26 cellular contexts compared by ENCODE assay signal in genomic region chr4:1402021-1402515, GRCh38. TPM values are rescaled to one million over a fixed set of nuclear protein-coding genes. Genes with fewer than 3 reads are reported as not detected.
A peak's percentile ranks its signal among the peaks of the same experiment; 100 is the strongest.
DNase-seq lines count a peak whose midpoint lies in the region; ATAC-seq and TF ChIP-seq lines count a peak whose summit lies in the region.
"Had no signal": no experiment of that assay in that cellular context is flagged by ENCODE, and none has a peak within 500 bp of the region (broad histone marks: within the 10 kb centered on the region; RNA-seq: fewer than 3 reads in every experiment).

No MANE protein-coding gene starts in this region.

- peaks cover 79% of the 10 kb centered on the region for H3K27me3 ChIP-seq in WERI-Rb-1 (ENCODE audit: insufficient read depth, low read depth, severe bottlenecking)
- H3K27me3 ChIP-seq: BLaER1 had no signal

- no peak overlapping the region for H3K27ac Mint-ChIP-seq in activated CD8-positive, alpha-beta memory T cell treated with anti-CD3 and anti-CD28 coated beads, Interleukin-2, amount 10 ng/mL, durations not matched to agents 7 days and 5 days
- H3K27ac Mint-ChIP-seq: activated CD8-positive, alpha-beta T cell treated with anti-CD3 and anti-CD28 coated beads for 36 hours; activated T-helper 17 cell treated with anti-CD3 and anti-CD28 coated beads, Interleukin-2, amount 50 U/mL, for 72 hours; naive thymus-derived CD8-positive, alpha-beta T cell; WTC11 had no signal

- no peaks in the 10 kb centered on the region for H3K36me3 ChIP-seq in WERI-Rb-1
- H3K36me3 ChIP-seq: BLaER1, breast epithelium, ovary had no signal

- CTCF ChIA-PET in activated CD8-positive, alpha-beta memory T cell treated with anti-CD3 and anti-CD28 coated beads, Interleukin-2, amount 10 ng/mL, durations not matched to agents 7 days and 5 days (lab: Charles Lee), result no interaction called here

- no peak for ATAC-seq in activated CD8-positive, alpha-beta memory T cell treated with anti-CD3 and anti-CD28 coated beads, Interleukin-2, amount 10 ng/mL, durations not matched to agents 7 days and 5 days
- ATAC-seq in HG02763 (IDR thresholded peaks at IDR 0.05; ENCODE audit: unreplicated experiment), result no peak
- ATAC-seq: activated T-helper 17 cell treated with anti-CD3 and anti-CD28 coated beads, Interleukin-2, amount 50 U/mL, for 72 hours; naive thymus-derived CD8-positive, alpha-beta T cell; right cardiac atrium; WTC11 had no signal

- no peaks in the 10 kb centered on the region for H3K4me1 Mint-ChIP-seq in activated CD8-positive, alpha-beta memory T cell treated with anti-CD3 and anti-CD28 coated beads, Interleukin-2, amount 10 ng/mL, durations not matched to agents 7 days and 5 days
- H3K4me1 Mint-ChIP-seq: activated T-helper 17 cell treated with anti-CD3 and anti-CD28 coated beads, Interleukin-2, amount 50 U/mL, for 72 hours had no signal

- H3K27me3 Mint-ChIP-seq in activated CD8-positive, alpha-beta memory T cell treated with anti-CD3 and anti-CD28 coated beads, Interleukin-2, amount 10 ng/mL, durations not matched to agents 7 days and 5 days, result peaks cover 30% of the 10 kb centered on the region

- no peak overlapping the region for H3K27ac ChIP-seq in WERI-Rb-1
- H3K27ac ChIP-seq: A549, BLaER1, breast epithelium, ovary had no signal

- peak; percentile 48 for DNase-seq in activated CD8-positive, alpha-beta memory T cell treated with anti-CD3 and anti-CD28 coated beads, Interleukin-2, amount 50 U/mL, for 48 hours
- no peak for DNase-seq in activated CD8-positive, alpha-beta memory T cell treated with anti-CD3 and anti-CD28 coated beads, Interleukin-2, amount 10 ng/mL, durations not matched to agents 7 days and 5 days
- DNase-seq in D341Med (ENCODE audit: low spot score) (peak; percentile 49), WERI-Rb-1 (peak; percentile 11), mesenteric fat pad (ENCODE audit: low spot score) (peak; percentile 77), GM19238 (ENCODE audit: insufficient read length, low spot score) (no peak), SK-N-DZ (ENCODE audit: low spot score) (no peak)
- DNase-seq: activated CD8-positive, alpha-beta T cell treated with anti-CD3 and anti-CD28 coated beads for 36 hours; amniotic stem cell; Caco-2; EL; mesendoderm; NCI-H1417 treated with DMSO at 0.1 percent for 48 hours had no signal

- H3K9me3 Mint-ChIP-seq in activated CD8-positive, alpha-beta memory T cell treated with anti-CD3 and anti-CD28 coated beads, Interleukin-2, amount 10 ng/mL, durations not matched to agents 7 days and 5 days (ENCODE audit: low read depth), result peaks cover 4% of the 10 kb centered on the region
- H3K9me3 Mint-ChIP-seq: activated CD8-positive, alpha-beta T cell treated with anti-CD3 and anti-CD28 coated beads for 36 hours; activated T-helper 17 cell treated with anti-CD3 and anti-CD28 coated beads, Interleukin-2, amount 50 U/mL, for 72 hours; WTC11 had no signal

- H3K4me3 ChIP-seq in WERI-Rb-1 (ENCODE audit: low read depth, low read length), result no peak overlapping the region
- H3K4me3 ChIP-seq: A549, BLaER1, ovary had no signal

- no peak for TF ChIP-seq CTCF in WERI-Rb-1 (IDR thresholded peaks at IDR 0.05; ENCODE audit: low read depth, low read length)

- H3K9me3 ChIP-seq in WERI-Rb-1 (ENCODE audit: severe bottlenecking), result peaks cover 11% of the 10 kb centered on the region
- H3K9me3 ChIP-seq: A549, Caco-2, ovary had no signal

- H3K36me3 Mint-ChIP-seq in activated CD8-positive, alpha-beta memory T cell treated with anti-CD3 and anti-CD28 coated beads, Interleukin-2, amount 10 ng/mL, durations not matched to agents 7 days and 5 days, result peaks cover 6% of the 10 kb centered on the region
- H3K36me3 Mint-ChIP-seq: naive thymus-derived CD8-positive, alpha-beta T cell had no signal

- H3K4me3 Mint-ChIP-seq in activated CD8-positive, alpha-beta memory T cell treated with anti-CD3 and anti-CD28 coated beads, Interleukin-2, amount 10 ng/mL, durations not matched to agents 7 days and 5 days, result no peak overlapping the region
- H3K4me3 Mint-ChIP-seq: activated CD8-positive, alpha-beta T cell treated with anti-CD3 and anti-CD28 coated beads for 36 hours; activated T-helper 17 cell treated with anti-CD3 and anti-CD28 coated beads, Interleukin-2, amount 50 U/mL, for 72 hours had no signal

RNA-seq across cellular contexts. Expression of gene NKX1-1, which starts 4.2 kb away (rescaled TPM):
- total RNA-seq in activated CD8-positive, alpha-beta memory T cell treated with anti-CD3 and anti-CD28 coated beads, Interleukin-2, amount 10 ng/mL, durations not matched to agents 7 days and 5 days, result not detected
- not detected for total RNA-seq in mesenteric fat pad
- not detected in 2 replicates for polyA plus RNA-seq in SK-N-DZ (2014; cell fraction: cytosol; rRNA removed)
- polyA plus RNA-seq in SK-N-DZ (2014; cell fraction: nucleus; rRNA removed), result not detected in 2 replicates
- total RNA-seq: activated CD8-positive, alpha-beta T cell treated with anti-CD3 and anti-CD28 coated beads for 36 hours; activated T-helper 17 cell treated with anti-CD3 and anti-CD28 coated beads, Interleukin-2, amount 50 U/mL, for 72 hours; breast epithelium; Caco-2; endothelial cell of umbilical vein; MCF 10A; naive thymus-derived CD8-positive, alpha-beta T cell; ovary; right cardiac atrium; SK-MEL-5; subcutaneous adipose tissue; WTC11 had no signal
- polyA plus RNA-seq: A549; endothelial cell of umbilical vein; naive thymus-derived CD8-positive, alpha-beta T cell; ovary; right cardiac atrium had no signal

RNA-seq across cellular contexts. Expression of gene UVSSA, which starts 55.1 kb away (rescaled TPM):
- 10 to 100 TPM; 18.2 to 25.2 TPM for total RNA-seq in activated CD8-positive, alpha-beta memory T cell treated with anti-CD3 and anti-CD28 coated beads, Interleukin-2, amount 10 ng/mL, durations not matched to agents 7 days and 5 days
- total RNA-seq in mesenteric fat pad, result 19.0 TPM
- polyA plus RNA-seq in SK-N-DZ (2014; cell fraction: cytosol; rRNA removed), result 2.6 and 3.3 TPM in 2 replicates
- 30.7 and 37.5 TPM in 2 replicates for polyA plus RNA-seq in SK-N-DZ (2014; cell fraction: nucleus; rRNA removed)

Comparison
In these comparisons a context has a peak if more than half of its experiments do, and no peak if none do; other contexts are left out.
1. DNase-seq: peak in activated CD8-positive, alpha-beta memory T cell treated with anti-CD3 and anti-CD28 coated beads, Interleukin-2, amount 50 U/mL, for 48 hours (single experiment), D341Med (single experiment), WERI-Rb-1 (single experiment) and mesenteric fat pad (single experiment); none in activated CD8-positive, alpha-beta memory T cell treated with anti-CD3 and anti-CD28 coated beads, Interleukin-2, amount 10 ng/mL, durations not matched to agents 7 days and 5 days (single experiment), GM19238 (single experiment) and SK-N-DZ (single experiment).